ENCODE assay signal across 8 cellular contexts in genomic region chr15:70035719-70036077, GRCh38.
DNase-seq lines count a peak whose midpoint lies in the region; ATAC-seq lines count a peak whose summit lies in the region.

No MANE protein-coding gene starts in this region.

- intact Hi-C loops in left colon (cut with DNase I, micrococcal nuclease): no loop called here

- ATAC-seq in GM18498 (IDR thresholded peaks at IDR 0.05; ENCODE audit: unreplicated experiment): peak; percentile 63
- ATAC-seq in GM21423 (IDR thresholded peaks at IDR 0.05; ENCODE audit: unreplicated experiment): peak; percentile 61
- ATAC-seq in HG03342 (IDR thresholded peaks at IDR 0.05; ENCODE audit: unreplicated experiment): peak; percentile 46
- ATAC-seq in left colon: no peak

- DNase-seq in germinal center (ENCODE audit: low spot score) (peak; percentile 84), T-helper 2 cell (no peak), RKO (ENCODE audit: low spot score) (no peak), left colon (no peak), NCI-H1436 (lab: John Stamatoyannopoulos, UW) (no peak)
